Comparison of ENCODE assay signal across 1 cellular context in the genomic region with DNA sequence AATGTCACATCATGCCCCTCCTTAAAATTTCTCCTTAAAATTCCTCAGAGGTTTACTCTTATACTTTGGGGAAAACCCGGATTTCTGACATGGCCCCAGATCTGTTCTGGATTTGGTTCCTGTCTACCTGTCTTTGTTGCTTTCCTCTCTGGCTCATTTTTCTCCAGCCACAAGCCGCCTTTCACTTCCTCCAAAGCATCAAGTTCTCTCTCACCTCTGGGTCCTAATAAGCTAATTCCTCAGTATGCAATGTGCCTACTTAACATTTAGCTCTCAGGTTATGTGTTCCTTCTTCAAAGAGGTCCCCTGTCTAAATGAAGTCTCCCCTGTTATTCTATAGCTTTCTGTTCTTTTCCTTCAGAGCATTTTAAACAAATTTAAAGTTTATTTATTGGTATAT.
TF ChIP-seq lines count a peak whose summit lies in the region.

No MANE protein-coding gene starts in this region.

TF ChIP-seq in GM23338, 12 proteins besides CTCF, POLR2A, EP300 and RAD21 (continued from another document):
- TF ChIP-seq ZNF462 (CRISPR knock-in tag; IDR thresholded peaks at IDR 0.05): no peak
- TF ChIP-seq ZNF331 (CRISPR knock-in tag; IDR thresholded peaks at IDR 0.05; ENCODE audit: low read depth): no peak
